In the genomic region with DNA sequence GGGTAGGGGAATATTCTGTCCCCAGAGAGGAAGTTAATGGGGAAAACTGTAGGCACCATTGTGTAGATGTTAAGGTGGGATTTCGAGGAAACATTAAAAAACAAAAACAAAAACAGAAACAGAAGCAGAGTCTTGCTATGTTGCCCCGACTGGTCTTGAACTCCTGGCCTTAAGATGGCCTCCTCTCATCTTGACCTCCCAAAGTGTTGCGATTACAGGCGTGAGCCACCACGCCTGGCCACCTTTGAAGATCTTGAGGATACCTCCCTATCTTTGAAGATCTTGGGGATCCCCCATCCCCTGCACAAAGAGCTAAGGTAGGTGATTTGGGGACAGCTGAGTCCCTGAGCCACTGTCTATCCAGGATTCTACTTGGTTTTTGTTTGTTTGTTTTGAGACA, we compare ENCODE assay signal across 14 cellular contexts. TPM values are rescaled to one million over a fixed set of nuclear protein-coding genes. Genes with fewer than 3 reads are reported as not detected.
DNase-seq lines count a peak whose midpoint lies in the region; ATAC-seq and TF ChIP-seq lines count a peak whose summit lies in the region.
"Had no signal": no experiment of that assay in that cellular context is flagged by ENCODE, and none has a peak within 500 bp of the region (broad histone marks: within the 10 kb centered on the region; RNA-seq: fewer than 3 reads in every experiment).

No MANE protein-coding gene starts in this region.

- no peak overlapping the region for H3K4me2 ChIP-seq in osteoblast (ENCODE audit: insufficient read depth, low read length)

- no peak for DNase-seq in activated CD4-positive, alpha-beta T cell treated with anti-CD3 and anti-CD28 coated beads for 36 hours
- no peak for DNase-seq in activated CD4-positive, alpha-beta T cell treated with anti-CD3 and anti-CD28 coated beads for 48 hours
- no peak for DNase-seq in Jurkat, Clone E6-1 (ENCODE audit: low read depth, low spot score)
- no peak for DNase-seq in activated T-helper 2 cell treated with anti-CD3 and anti-CD28 coated beads, Interferon-gamma antibody, Interleukin-2, Interleukin-4, amounts not matched to agents 10 μg/mL and 5 μg/mL and 100 μg/mL, durations not matched to agents 14 hours and 24 hours and 36 hours (ENCODE audit: low spot score)
- peak; percentile 23 for DNase-seq in osteoblast (ENCODE audit: insufficient read length, low spot score, missing footprints)
- DNase-seq in right cardiac atrium = no peak
- DNase-seq in stomach = no peak
- no peak for DNase-seq in left ventricle myocardium inferior
- DNase-seq: Caco-2; mammary epithelial cell; MG63; NCI-H2171; NK-92 treated with Interleukin-12 subunit alpha and Interleukin-12 subunit beta, amount 100 ng/mL, for 24 hours; SIG-M5 had no signal

- peak overlapping the region; percentile 97 for H3K27ac Mint-ChIP-seq in activated CD4-positive, alpha-beta T cell treated with anti-CD3 and anti-CD28 coated beads for 36 hours
- H3K27ac Mint-ChIP-seq in activated T-helper 2 cell treated with anti-CD3 and anti-CD28 coated beads, Interferon-gamma antibody, Interleukin-2, Interleukin-4, amounts not matched to agents 10 μg/mL and 5 μg/mL and 100 μg/mL, durations not matched to agents 14 hours and 24 hours and 36 hours = peak overlapping the region; percentile 89

- H3K4me1 Mint-ChIP-seq in activated CD4-positive, alpha-beta T cell treated with anti-CD3 and anti-CD28 coated beads for 36 hours = peaks cover 28% of the 10 kb centered on the region
- peaks cover 21% of the 10 kb centered on the region for H3K4me1 Mint-ChIP-seq in activated T-helper 2 cell treated with anti-CD3 and anti-CD28 coated beads, Interferon-gamma antibody, Interleukin-2, Interleukin-4, amounts not matched to agents 10 μg/mL and 5 μg/mL and 100 μg/mL, durations not matched to agents 14 hours and 24 hours and 36 hours (ENCODE audit: low read depth)

- H3K4me3 ChIP-seq in Jurkat, Clone E6-1 (ENCODE audit: low read length) = peak overlapping the region; percentile 81
- H3K4me3 ChIP-seq in osteoblast (ENCODE audit: insufficient read depth, low read length) = no peak overlapping the region
- no peak overlapping the region for H3K4me3 ChIP-seq in right cardiac atrium (ENCODE audit: low read length)
- H3K4me3 ChIP-seq in stomach = no peak overlapping the region
- no peak overlapping the region for H3K4me3 ChIP-seq in left ventricle myocardium inferior
- H3K4me3 ChIP-seq: MG63 had no signal

- H3K4me1 ChIP-seq in osteoblast (ENCODE audit: insufficient read depth, low read length) = no peaks in the 10 kb centered on the region
- H3K4me1 ChIP-seq in right cardiac atrium (ENCODE audit: control insufficient read depth, insufficient read depth, low read length) = no peaks in the 10 kb centered on the region
- H3K4me1 ChIP-seq in stomach = peaks cover 0 to 16% (median 7%) of the 10 kb centered on the region in 4 donors
- H3K4me1 ChIP-seq in left ventricle myocardium inferior = peaks cover 16% of the 10 kb centered on the region

- no peak for TF ChIP-seq EP300 in stomach (IDR thresholded peaks at IDR 0.05)

- WGBS in right cardiac atrium = 89% methylated on average over 5 of the region's 5 CpGs
- WGBS in stomach, 5 donors = 78 to 93% (median 87%) methylated on average over 5 of the region's 5 CpGs

- TF ChIP-seq POLR2A in stomach (IDR thresholded peaks at IDR 0.05) = no peak

- CTCF ChIA-PET in activated CD4-positive, alpha-beta T cell treated with anti-CD3 and anti-CD28 coated beads for 36 hours (lab: Charles Lee) = interaction anchor here (0.8 kb wide), 1 partner anchor 81 kb away, joined by 3 read pairs; no protein-coding TSS in a partner anchor

- H3K79me2 ChIP-seq in osteoblast (ENCODE audit: insufficient read depth, low read length) = no peaks in the 10 kb centered on the region

- no peaks in the 10 kb centered on the region for H3K27me3 Mint-ChIP-seq in activated CD4-positive, alpha-beta T cell treated with anti-CD3 and anti-CD28 coated beads for 36 hours
- H3K27me3 Mint-ChIP-seq in activated T-helper 2 cell treated with anti-CD3 and anti-CD28 coated beads, Interferon-gamma antibody, Interleukin-2, Interleukin-4, amounts not matched to agents 10 μg/mL and 5 μg/mL and 100 μg/mL, durations not matched to agents 14 hours and 24 hours and 36 hours (ENCODE audit: low read depth) = no peaks in the 10 kb centered on the region

- intact Hi-C loops in activated CD4-positive, alpha-beta T cell treated with anti-CD3 and anti-CD28 coated beads for 36 hours (cut with DNase I, micrococcal nuclease) = loop anchor here in 1 of 2 experiments (2.0 kb wide), 1 partner anchor 69 kb away; the partner anchor contains the start of gene ICAM1
- intact Hi-C loops in activated T-helper 2 cell treated with anti-CD3 and anti-CD28 coated beads, Interferon-gamma antibody, Interleukin-2, Interleukin-4, amounts not matched to agents 10 μg/mL and 5 μg/mL and 100 μg/mL, durations not matched to agents 14 hours and 24 hours and 36 hours (cut with micrococcal nuclease) = no loop called here
- intact Hi-C loops in right cardiac atrium (cut with DNase I) (loop anchor here in 1 of 4 donors (10.0 kb wide), 1 partner anchor 65 kb away; the partner anchor contains the start of gene ICAM1), stomach (cut with DNase I; ENCODE audit: low total_unique reads) (no loop called here), left ventricle myocardium inferior (cut with micrococcal nuclease) (loop anchor here (10.0 kb wide), 1 partner anchor 65 kb away; the partner anchor contains the start of gene ICAM1)

- H3K4me3 Mint-ChIP-seq in activated CD4-positive, alpha-beta T cell treated with anti-CD3 and anti-CD28 coated beads for 36 hours = peak overlapping the region; percentile 95
- peak overlapping the region; percentile 92 for H3K4me3 Mint-ChIP-seq in activated T-helper 2 cell treated with anti-CD3 and anti-CD28 coated beads, Interferon-gamma antibody, Interleukin-2, Interleukin-4, amounts not matched to agents 10 μg/mL and 5 μg/mL and 100 μg/mL, durations not matched to agents 14 hours and 24 hours and 36 hours (ENCODE audit: low read depth)

- peaks cover 12% of the 10 kb centered on the region for H3K36me3 Mint-ChIP-seq in activated CD4-positive, alpha-beta T cell treated with anti-CD3 and anti-CD28 coated beads for 36 hours (ENCODE audit: low read depth)
- no peaks in the 10 kb centered on the region for H3K36me3 Mint-ChIP-seq in activated T-helper 2 cell treated with anti-CD3 and anti-CD28 coated beads, Interferon-gamma antibody, Interleukin-2, Interleukin-4, amounts not matched to agents 10 μg/mL and 5 μg/mL and 100 μg/mL, durations not matched to agents 14 hours and 24 hours and 36 hours (ENCODE audit: low read depth)

- POLR2A ChIA-PET in activated CD4-positive, alpha-beta T cell treated with anti-CD3 and anti-CD28 coated beads for 36 hours (lab: Charles Lee) = interaction anchor here (0.6 kb wide), 1 partner anchor 738 kb away, joined by 3 read pairs; no protein-coding TSS in a partner anchor

- H3K9me3 ChIP-seq in osteoblast (ENCODE audit: low read depth, low read length) = no peaks in the 10 kb centered on the region
- H3K9me3 ChIP-seq in right cardiac atrium (ENCODE audit: control insufficient read depth, low read length) = no peaks in the 10 kb centered on the region
- no peaks in the 10 kb centered on the region for H3K9me3 ChIP-seq in stomach
- no peaks in the 10 kb centered on the region for H3K9me3 ChIP-seq in left ventricle myocardium inferior (replicated peaks)
- H3K9me3 ChIP-seq: Caco-2 had no signal

- no peak for ATAC-seq in activated CD4-positive, alpha-beta T cell treated with anti-CD3 and anti-CD28 coated beads for 36 hours
- ATAC-seq in right cardiac atrium = no peak

- no peaks in the 10 kb centered on the region for H4K20me1 ChIP-seq in osteoblast (ENCODE audit: insufficient read depth, low read length)

- TF ChIP-seq CTCF in osteoblast (IDR thresholded peaks at IDR 0.05; ENCODE audit: extremely low read depth, low read depth, low read length) (no peak), stomach (IDR thresholded peaks at IDR 0.05) (no peak), left ventricle myocardium inferior (IDR thresholded peaks at IDR 0.05; ENCODE audit: borderline replicate concordance) (no peak)

- H3K27me3 ChIP-seq in osteoblast (ENCODE audit: insufficient read depth, low read length) = no peaks in the 10 kb centered on the region
- H3K27me3 ChIP-seq in right cardiac atrium (ENCODE audit: control insufficient read depth, insufficient read depth) = no peaks in the 10 kb centered on the region
- no peaks in the 10 kb centered on the region for H3K27me3 ChIP-seq in stomach
- no peaks in the 10 kb centered on the region for H3K27me3 ChIP-seq in left ventricle myocardium inferior (ENCODE audit: low read depth)
- H3K27me3 ChIP-seq: MG63 had no signal

- H3K36me3 ChIP-seq in osteoblast (ENCODE audit: insufficient read depth, low read length) = no peaks in the 10 kb centered on the region
- H3K36me3 ChIP-seq in stomach = no peaks in the 10 kb centered on the region
- H3K36me3 ChIP-seq in left ventricle myocardium inferior = no peaks in the 10 kb centered on the region
- H3K36me3 ChIP-seq: MG63 had no signal

- H3K9me3 Mint-ChIP-seq in activated CD4-positive, alpha-beta T cell treated with anti-CD3 and anti-CD28 coated beads for 36 hours (ENCODE audit: low read depth) = no peaks in the 10 kb centered on the region
- H3K9me3 Mint-ChIP-seq in activated T-helper 2 cell treated with anti-CD3 and anti-CD28 coated beads, Interferon-gamma antibody, Interleukin-2, Interleukin-4, amounts not matched to agents 10 μg/mL and 5 μg/mL and 100 μg/mL, durations not matched to agents 14 hours and 24 hours and 36 hours = no peaks in the 10 kb centered on the region

- H2AFZ ChIP-seq in osteoblast (ENCODE audit: low read length) = no peak overlapping the region

- H3K27ac ChIP-seq in osteoblast (ENCODE audit: low read depth, low read length) (no peak overlapping the region), right cardiac atrium (ENCODE audit: low read length) (no peak overlapping the region), stomach (peak overlapping the region in 2 of 5 donors; percentile 53 to 68), left ventricle myocardium inferior (replicated peaks) (no peak overlapping the region)

RNA-seq across cellular contexts. Expression of gene ICAM3, which starts 0.6 kb away (rescaled TPM):
- 100 to 1,000 TPM; 109 to 122 TPM for total RNA-seq in activated CD4-positive, alpha-beta T cell treated with anti-CD3 and anti-CD28 coated beads for 36 hours
- 145 TPM for polyA plus RNA-seq in Jurkat, Clone E6-1 (2012; ENCODE audit: insufficient read depth, insufficient read length)
- 115 and 116 TPM in 2 replicates for total RNA-seq in activated T-helper 2 cell treated with anti-CD3 and anti-CD28 coated beads, Interferon-gamma antibody, Interleukin-2, Interleukin-4, amounts not matched to agents 10 μg/mL and 5 μg/mL and 100 μg/mL, durations not matched to agents 14 hours and 24 hours and 36 hours
- total RNA-seq in osteoblast (3.2 and 3.6 TPM in 2 replicates), right cardiac atrium (10 to 100 TPM; 16.0 to 20.6 (median 17.8) TPM), stomach (10 to 100 TPM in 1 of 5 donors, 1 to 10 TPM in 3, not detected in 1; 3.5 to 17.1 (median 7.4) TPM), left ventricle myocardium inferior (31.3 TPM)
- polyA plus RNA-seq in right cardiac atrium (7.2 TPM), stomach (10 to 100 TPM in 1 of 3 donors, 1 to 10 TPM in 2; 8.5 to 10.5 (median 10.0) TPM)

RNA-seq across cellular contexts. Expression of gene RAVER1, which starts 6.6 kb away (rescaled TPM):
- 10 to 100 TPM; 83.7 to 90.8 TPM for total RNA-seq in activated CD4-positive, alpha-beta T cell treated with anti-CD3 and anti-CD28 coated beads for 36 hours
- polyA plus RNA-seq in Jurkat, Clone E6-1 (2012; ENCODE audit: insufficient read depth, insufficient read length) = 43.6 TPM
- total RNA-seq in activated T-helper 2 cell treated with anti-CD3 and anti-CD28 coated beads, Interferon-gamma antibody, Interleukin-2, Interleukin-4, amounts not matched to agents 10 μg/mL and 5 μg/mL and 100 μg/mL, durations not matched to agents 14 hours and 24 hours and 36 hours = 90.3 and 91.1 TPM in 2 replicates
- 8.0 TPM in 2 replicates for total RNA-seq in osteoblast
- total RNA-seq in right cardiac atrium = 10 to 100 TPM; 13.9 to 20.1 (median 15.1) TPM
- polyA plus RNA-seq in right cardiac atrium = 9.8 TPM
- total RNA-seq in stomach = 10 to 100 TPM in 4 of 5 donors, 1 to 10 TPM in 1; 7.5 to 74.7 (median 21.4) TPM
- 1 to 10 TPM; 3.3 to 9.3 (median 7.2) TPM for polyA plus RNA-seq in stomach
- total RNA-seq in left ventricle myocardium inferior = 11.1 TPM

RNA-seq across cellular contexts. Expression of gene FDX2, which starts 24.2 kb away (rescaled TPM):
- total RNA-seq in activated CD4-positive, alpha-beta T cell treated with anti-CD3 and anti-CD28 coated beads for 36 hours = 10 to 100 TPM; 11.7 to 13.3 TPM
- polyA plus RNA-seq in Jurkat, Clone E6-1 (2012; ENCODE audit: insufficient read depth, insufficient read length) = 20.5 TPM
- total RNA-seq in activated T-helper 2 cell treated with anti-CD3 and anti-CD28 coated beads, Interferon-gamma antibody, Interleukin-2, Interleukin-4, amounts not matched to agents 10 μg/mL and 5 μg/mL and 100 μg/mL, durations not matched to agents 14 hours and 24 hours and 36 hours = 16.8 and 18.0 TPM in 2 replicates
- total RNA-seq in osteoblast (14.7 and 17.7 TPM in 2 replicates), right cardiac atrium (10 to 100 TPM; 13.2 to 20.7 (median 16.7) TPM), stomach (10 to 100 TPM in 2 of 5 donors, 1 to 10 TPM in 1, under 1 TPM in 1, not detected in 1; 0.89 to 54.3 (median 14.9) TPM), left ventricle myocardium inferior (17.4 TPM)
- polyA plus RNA-seq in right cardiac atrium (27.7 TPM), stomach (10 to 100 TPM; 28.8 to 32.9 (median 29.5) TPM)

RNA-seq across cellular contexts. Expression of gene ZGLP1, which starts 30.4 kb away (rescaled TPM):
- total RNA-seq in activated CD4-positive, alpha-beta T cell treated with anti-CD3 and anti-CD28 coated beads for 36 hours = 1 to 10 TPM; 3.3 to 3.5 TPM
- 4.2 TPM for polyA plus RNA-seq in Jurkat, Clone E6-1 (2012; ENCODE audit: insufficient read depth, insufficient read length)
- total RNA-seq in activated T-helper 2 cell treated with anti-CD3 and anti-CD28 coated beads, Interferon-gamma antibody, Interleukin-2, Interleukin-4, amounts not matched to agents 10 μg/mL and 5 μg/mL and 100 μg/mL, durations not matched to agents 14 hours and 24 hours and 36 hours = 3.2 and 3.5 TPM in 2 replicates
- 0.59 and 0.72 TPM in 2 replicates for total RNA-seq in osteoblast
- total RNA-seq in right cardiac atrium = 1 to 10 TPM in 1 of 4 donors, under 1 TPM in 3; 0.80 to 1.3 (median 0.84) TPM
- 0.68 TPM for polyA plus RNA-seq in right cardiac atrium
- total RNA-seq in stomach = 1 to 10 TPM in 2 of 5 donors, not detected in 3; 2.2 to 2.3 TPM
- polyA plus RNA-seq in stomach = 1 to 10 TPM; 3.7 to 8.6 (median 4.3) TPM
- 0.74 TPM for total RNA-seq in left ventricle myocardium inferior

RNA-seq across cellular contexts. Expression of gene TYK2, which starts 40.4 kb away (rescaled TPM):
- 100 to 1,000 TPM; 151 to 197 TPM for total RNA-seq in activated CD4-positive, alpha-beta T cell treated with anti-CD3 and anti-CD28 coated beads for 36 hours
- 195 TPM for polyA plus RNA-seq in Jurkat, Clone E6-1 (2012; ENCODE audit: insufficient read depth, insufficient read length)
- 250 TPM in 2 replicates for total RNA-seq in activated T-helper 2 cell treated with anti-CD3 and anti-CD28 coated beads, Interferon-gamma antibody, Interleukin-2, Interleukin-4, amounts not matched to agents 10 μg/mL and 5 μg/mL and 100 μg/mL, durations not matched to agents 14 hours and 24 hours and 36 hours
- total RNA-seq in osteoblast = 52.5 and 72.7 TPM in 2 replicates
- 10 to 100 TPM; 56.3 to 77.0 (median 73.4) TPM for total RNA-seq in right cardiac atrium
- 71.6 TPM for polyA plus RNA-seq in right cardiac atrium
- total RNA-seq in stomach = 100 to 1,000 TPM in 4 of 5 donors, 10 to 100 TPM in 1; 45.2 to 365 (median 314) TPM
- polyA plus RNA-seq in stomach = 100 to 1,000 TPM in 2 of 3 donors, 10 to 100 TPM in 1; 88.8 to 144 (median 107) TPM
- 55.1 TPM for total RNA-seq in left ventricle myocardium inferior
